Comparison of ENCODE assay signal across 1 cellular context in the genomic region with DNA sequence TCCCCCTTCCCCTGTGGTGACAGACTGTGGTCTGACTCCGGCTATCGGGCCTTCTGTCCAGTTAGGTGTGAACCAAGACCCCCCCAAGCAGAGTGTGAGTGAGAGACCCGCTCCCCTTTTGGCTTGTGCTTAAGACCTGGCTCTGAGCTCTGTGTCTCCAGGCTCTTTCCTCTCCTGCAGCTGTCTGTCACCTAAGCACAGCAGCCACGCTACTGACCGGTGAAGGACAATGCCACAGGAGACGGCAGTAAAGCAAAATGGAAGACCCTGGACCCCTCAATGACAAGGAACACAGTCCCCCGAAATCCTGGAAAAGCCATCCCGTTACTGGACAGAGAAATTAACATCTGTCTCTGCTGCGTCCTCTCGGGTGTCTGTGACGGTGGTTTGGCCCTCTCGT.
TF ChIP-seq lines count a peak whose summit lies in the region.

No MANE protein-coding gene starts in this region.

TF ChIP-seq in GM23338, 12 proteins besides CTCF, POLR2A, EP300 and RAD21 (continued from another document):
- TF ChIP-seq, protein P1, sequence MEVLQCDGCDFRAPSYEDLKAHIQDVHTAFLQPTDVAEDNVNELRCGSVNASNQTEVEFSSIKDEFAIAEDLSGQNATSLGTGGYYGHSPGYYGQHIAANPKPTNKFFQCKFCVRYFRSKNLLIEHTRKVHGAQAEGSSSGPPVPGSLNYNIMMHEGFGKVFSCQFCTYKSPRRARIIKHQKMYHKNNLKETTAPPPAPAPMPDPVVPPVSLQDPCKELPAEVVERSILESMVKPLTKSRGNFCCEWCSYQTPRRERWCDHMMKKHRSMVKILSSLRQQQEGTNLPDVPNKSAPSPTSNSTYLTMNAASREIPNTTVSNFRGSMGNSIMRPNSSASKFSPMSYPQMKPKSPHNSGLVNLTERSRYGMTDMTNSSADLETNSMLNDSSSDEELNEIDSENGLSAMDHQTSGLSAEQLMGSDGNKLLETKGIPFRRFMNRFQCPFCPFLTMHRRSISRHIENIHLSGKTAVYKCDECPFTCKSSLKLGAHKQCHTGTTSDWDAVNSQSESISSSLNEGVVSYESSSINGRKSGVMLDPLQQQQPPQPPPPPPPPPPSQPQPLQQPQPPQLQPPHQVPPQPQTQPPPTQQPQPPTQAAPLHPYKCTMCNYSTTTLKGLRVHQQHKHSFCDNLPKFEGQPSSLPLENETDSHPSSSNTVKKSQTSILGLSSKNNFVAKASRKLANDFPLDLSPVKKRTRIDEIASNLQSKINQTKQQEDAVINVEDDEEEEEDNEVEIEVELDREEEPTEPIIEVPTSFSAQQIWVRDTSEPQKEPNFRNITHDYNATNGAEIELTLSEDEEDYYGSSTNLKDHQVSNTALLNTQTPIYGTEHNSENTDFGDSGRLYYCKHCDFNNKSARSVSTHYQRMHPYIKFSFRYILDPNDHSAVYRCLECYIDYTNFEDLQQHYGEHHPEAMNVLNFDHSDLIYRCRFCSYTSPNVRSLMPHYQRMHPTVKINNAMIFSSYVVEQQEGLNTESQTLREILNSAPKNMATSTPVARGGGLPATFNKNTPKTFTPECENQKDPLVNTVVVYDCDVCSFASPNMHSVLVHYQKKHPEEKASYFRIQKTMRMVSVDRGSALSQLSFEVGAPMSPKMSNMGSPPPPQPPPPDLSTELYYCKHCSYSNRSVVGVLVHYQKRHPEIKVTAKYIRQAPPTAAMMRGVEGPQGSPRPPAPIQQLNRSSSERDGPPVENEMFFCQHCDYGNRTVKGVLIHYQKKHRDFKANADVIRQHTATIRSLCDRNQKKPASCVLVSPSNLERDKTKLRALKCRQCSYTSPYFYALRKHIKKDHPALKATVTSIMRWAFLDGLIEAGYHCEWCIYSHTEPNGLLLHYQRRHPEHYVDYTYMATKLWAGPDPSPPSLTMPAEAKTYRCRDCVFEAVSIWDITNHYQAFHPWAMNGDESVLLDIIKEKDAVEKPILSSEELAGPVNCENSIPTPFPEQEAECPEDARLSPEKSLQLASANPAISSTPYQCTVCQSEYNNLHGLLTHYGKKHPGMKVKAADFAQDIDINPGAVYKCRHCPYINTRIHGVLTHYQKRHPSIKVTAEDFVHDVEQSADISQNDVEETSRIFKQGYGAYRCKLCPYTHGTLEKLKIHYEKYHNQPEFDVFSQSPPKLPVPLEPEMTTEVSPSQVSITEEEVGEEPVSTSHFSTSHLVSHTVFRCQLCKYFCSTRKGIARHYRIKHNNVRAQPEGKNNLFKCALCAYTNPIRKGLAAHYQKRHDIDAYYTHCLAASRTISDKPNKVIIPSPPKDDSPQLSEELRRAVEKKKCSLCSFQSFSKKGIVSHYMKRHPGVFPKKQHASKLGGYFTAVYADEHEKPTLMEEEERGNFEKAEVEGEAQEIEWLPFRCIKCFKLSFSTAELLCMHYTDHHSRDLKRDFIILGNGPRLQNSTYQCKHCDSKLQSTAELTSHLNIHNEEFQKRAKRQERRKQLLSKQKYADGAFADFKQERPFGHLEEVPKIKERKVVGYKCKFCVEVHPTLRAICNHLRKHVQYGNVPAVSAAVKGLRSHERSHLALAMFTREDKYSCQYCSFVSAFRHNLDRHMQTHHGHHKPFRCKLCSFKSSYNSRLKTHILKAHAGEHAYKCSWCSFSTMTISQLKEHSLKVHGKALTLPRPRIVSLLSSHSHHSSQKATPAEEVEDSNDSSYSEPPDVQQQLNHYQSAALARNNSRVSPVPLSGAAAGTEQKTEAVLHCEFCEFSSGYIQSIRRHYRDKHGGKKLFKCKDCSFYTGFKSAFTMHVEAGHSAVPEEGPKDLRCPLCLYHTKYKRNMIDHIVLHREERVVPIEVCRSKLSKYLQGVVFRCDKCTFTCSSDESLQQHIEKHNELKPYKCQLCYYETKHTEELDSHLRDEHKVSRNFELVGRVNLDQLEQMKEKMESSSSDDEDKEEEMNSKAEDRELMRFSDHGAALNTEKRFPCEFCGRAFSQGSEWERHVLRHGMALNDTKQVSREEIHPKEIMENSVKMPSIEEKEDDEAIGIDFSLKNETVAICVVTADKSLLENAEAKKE (CRISPR knock-in tag; IDR thresholded peaks at IDR 0.05): no peak
- TF ChIP-seq POLR2AphosphoS5 (IDR thresholded peaks at IDR 0.05; ENCODE audit: low read depth) (no peak), ZNF114 (CRISPR knock-in tag; IDR thresholded peaks at IDR 0.05) (no peak), JUNB (IDR thresholded peaks at IDR 0.05; ENCODE audit: unreplicated experiment) (no peak)
- TF ChIP-seq, protein P2, sequence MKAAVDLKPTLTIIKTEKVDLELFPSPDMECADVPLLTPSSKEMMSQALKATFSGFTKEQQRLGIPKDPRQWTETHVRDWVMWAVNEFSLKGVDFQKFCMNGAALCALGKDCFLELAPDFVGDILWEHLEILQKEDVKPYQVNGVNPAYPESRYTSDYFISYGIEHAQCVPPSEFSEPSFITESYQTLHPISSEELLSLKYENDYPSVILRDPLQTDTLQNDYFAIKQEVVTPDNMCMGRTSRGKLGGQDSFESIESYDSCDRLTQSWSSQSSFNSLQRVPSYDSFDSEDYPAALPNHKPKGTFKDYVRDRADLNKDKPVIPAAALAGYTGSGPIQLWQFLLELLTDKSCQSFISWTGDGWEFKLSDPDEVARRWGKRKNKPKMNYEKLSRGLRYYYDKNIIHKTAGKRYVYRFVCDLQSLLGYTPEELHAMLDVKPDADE (IDR thresholded peaks at IDR 0.05): no peak
- TF ChIP-seq, protein P3, sequence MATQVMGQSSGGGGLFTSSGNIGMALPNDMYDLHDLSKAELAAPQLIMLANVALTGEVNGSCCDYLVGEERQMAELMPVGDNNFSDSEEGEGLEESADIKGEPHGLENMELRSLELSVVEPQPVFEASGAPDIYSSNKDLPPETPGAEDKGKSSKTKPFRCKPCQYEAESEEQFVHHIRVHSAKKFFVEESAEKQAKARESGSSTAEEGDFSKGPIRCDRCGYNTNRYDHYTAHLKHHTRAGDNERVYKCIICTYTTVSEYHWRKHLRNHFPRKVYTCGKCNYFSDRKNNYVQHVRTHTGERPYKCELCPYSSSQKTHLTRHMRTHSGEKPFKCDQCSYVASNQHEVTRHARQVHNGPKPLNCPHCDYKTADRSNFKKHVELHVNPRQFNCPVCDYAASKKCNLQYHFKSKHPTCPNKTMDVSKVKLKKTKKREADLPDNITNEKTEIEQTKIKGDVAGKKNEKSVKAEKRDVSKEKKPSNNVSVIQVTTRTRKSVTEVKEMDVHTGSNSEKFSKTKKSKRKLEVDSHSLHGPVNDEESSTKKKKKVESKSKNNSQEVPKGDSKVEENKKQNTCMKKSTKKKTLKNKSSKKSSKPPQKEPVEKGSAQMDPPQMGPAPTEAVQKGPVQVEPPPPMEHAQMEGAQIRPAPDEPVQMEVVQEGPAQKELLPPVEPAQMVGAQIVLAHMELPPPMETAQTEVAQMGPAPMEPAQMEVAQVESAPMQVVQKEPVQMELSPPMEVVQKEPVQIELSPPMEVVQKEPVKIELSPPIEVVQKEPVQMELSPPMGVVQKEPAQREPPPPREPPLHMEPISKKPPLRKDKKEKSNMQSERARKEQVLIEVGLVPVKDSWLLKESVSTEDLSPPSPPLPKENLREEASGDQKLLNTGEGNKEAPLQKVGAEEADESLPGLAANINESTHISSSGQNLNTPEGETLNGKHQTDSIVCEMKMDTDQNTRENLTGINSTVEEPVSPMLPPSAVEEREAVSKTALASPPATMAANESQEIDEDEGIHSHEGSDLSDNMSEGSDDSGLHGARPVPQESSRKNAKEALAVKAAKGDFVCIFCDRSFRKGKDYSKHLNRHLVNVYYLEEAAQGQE (IDR thresholded peaks at IDR 0.05; ENCODE audit: unreplicated experiment): no peak
